8 cellular contexts compared by ENCODE assay signal in genomic region chr2:73386342-73386868, GRCh38. TPM values are rescaled to one million over a fixed set of nuclear protein-coding genes. Genes with fewer than 3 reads are reported as not detected.
DNase-seq lines count a peak whose midpoint lies in the region; ATAC-seq and TF ChIP-seq lines count a peak whose summit lies in the region.

No MANE protein-coding gene starts in this region.

- H3K36me3 Mint-ChIP-seq in IgD-negative memory B cell, result no peaks in the 10 kb centered on the region

- no peaks in the 10 kb centered on the region for H3K36me3 ChIP-seq in mesodermal cell (ENCODE audit: control insufficient read depth, insufficient read depth, low read length)

- H3K4me3 ChIP-seq in cardiac fibroblast (replicated peaks in 1 of 2; ENCODE audit: low read depth in 2 of 2, low read length in 2 of 2) (peak overlapping the region; percentile 88 to 95), mesodermal cell (ENCODE audit: extremely low read depth, insufficient read depth, low read length, poor library complexity, severe bottlenecking) (peak overlapping the region; percentile 78)

- in situ Hi-C loops in ACHN (cut with HindIII; ENCODE audit: low pct_ligation_motif_present, low pct_unique_long_range_greater_than_20kb, low sequenced_read_pairs), result no loop called here

- H3K27me3 Mint-ChIP-seq in IgD-negative memory B cell, result no peaks in the 10 kb centered on the region

- WGBS in mesodermal cell (ENCODE audit: insufficient coverage in 2 of 2), 2 experiments, result 0 to 1% methylated on average over 14 to 17 of the region's 24 CpGs

- ATAC-seq in GM21360 (IDR thresholded peaks at IDR 0.05; ENCODE audit: unreplicated experiment), result peak; percentile 11

- DNase-seq in COR-L47 (lab: John Stamatoyannopoulos, UW), result peak; percentile 46
- DNase-seq in cardiac fibroblast (ENCODE audit: low read depth in 2 of 2), result no peak
- DNase-seq in GDM1 (lab: John Stamatoyannopoulos, UW), result no peak
- no peak for DNase-seq in ACHN
- no peak for DNase-seq in SKM-1 treated with dmso at 0.1 percent for 144 hours (lab: John Stamatoyannopoulos, UW; ENCODE audit: unreplicated experiment)

- no peaks in the 10 kb centered on the region for H3K4me1 ChIP-seq in mesodermal cell (ENCODE audit: control insufficient read depth, insufficient read depth, low read length, poor library complexity, severe bottlenecking)

- H3K9me3 Mint-ChIP-seq in IgD-negative memory B cell, result no peaks in the 10 kb centered on the region

- TF ChIP-seq CTCF in cardiac fibroblast (IDR thresholded peaks at IDR 0.05; ENCODE audit: low read depth, low read length), result no peak

- peak overlapping the region; percentile 91 to 97 (median 94) for H3K27ac Mint-ChIP-seq in IgD-negative memory B cell

- peak overlapping the region; percentile 78 for H3K27ac ChIP-seq in mesodermal cell (ENCODE audit: low read depth, low read length, severe bottlenecking)

- peaks cover 23 to 25% (median 24%) of the 10 kb centered on the region in 3 donors for H3K4me1 Mint-ChIP-seq in IgD-negative memory B cell

- H3K4me3 Mint-ChIP-seq in IgD-negative memory B cell, result peak overlapping the region; percentile 88 to 97 (median 96)

- H3K9me3 ChIP-seq in mesodermal cell (ENCODE audit: control insufficient read depth, low read length), result no peaks in the 10 kb centered on the region

RNA-seq across cellular contexts. Expression of gene ALMS1, which starts 0.8 kb away (rescaled TPM):
- polyA plus RNA-seq in IgD-negative memory B cell, result 2.3 TPM
- 14.8 TPM for polyA plus RNA-seq in mesodermal cell (2013, experiment 1 of 2)
- 9.9 TPM for polyA plus RNA-seq in mesodermal cell (2013, experiment 2 of 2)
